8 cellular contexts compared by ENCODE assay signal in genomic region chr6:73695619-73696421, GRCh38. TPM values are rescaled to one million over a fixed set of nuclear protein-coding genes. Genes with fewer than 3 reads are reported as not detected.
DNase-seq lines count a peak whose midpoint lies in the region; ATAC-seq and TF ChIP-seq lines count a peak whose summit lies in the region.

Gene CD109 (plus strand): TSS chr6:73696203. CDS start chr6:73696216, 13 bp downstream.

- intact Hi-C loops in colonic mucosa (cut with DNase I) = no loop called here
- intact Hi-C loops in left lung (cut with DNase I) = no loop called here

- CTCF ChIA-PET in HEK293 (lab: Yijun Ruan, JAX) = interaction anchor here (1.0 to 1.6 kb wide), 4 partner anchors 9 to 31 kb away, joined by 3 to 5 read pairs (median 4); no protein-coding TSS in a partner anchor

- peak within 1 kb of the TSS; percentile 44 for H3K4me3 ChIP-seq in GM08714 (ENCODE audit: low read length)
- peak within 1 kb of the TSS; percentile 66 for H3K4me3 ChIP-seq in HEK293 (ENCODE audit: low read depth, low read length)
- peak within 1 kb of the TSS; percentile 42 for H3K4me3 ChIP-seq in colonic mucosa
- peak within 1 kb of the TSS; percentile 42 to 55 for H3K4me3 ChIP-seq in left lung

- H3K9me3 ChIP-seq in HEK293 (ENCODE audit: control insufficient read depth, insufficient read depth, low read depth, low read length) = no peaks in the 10 kb centered on the region
- no peaks in the 10 kb centered on the region for H3K9me3 ChIP-seq in colonic mucosa
- no peaks in the 10 kb centered on the region for H3K9me3 ChIP-seq in left lung

- peak; percentile 49 for DNase-seq in MV-4-11 (lab: John Stamatoyannopoulos, UW)
- peak; percentile 50 for DNase-seq in activated CD4-positive, alpha-beta T cell treated with anti-CD3 and anti-CD28 coated beads for 1 hour
- peak; percentile 25 for DNase-seq in colonic mucosa
- DNase-seq in left lung = peak; percentile 47 to 82
- peak; percentile 75 for DNase-seq in stimulated activated CD4-positive, alpha-beta T cell treated with anti-CD3 and anti-CD28 coated beads, Interleukin-4, amount 100 ng/mL, for 24 hours
- no peak for DNase-seq in hippocampal formation (lab: John Stamatoyannopoulos, UW)

- peak within 1 kb of the TSS; percentile 74; the same call in 1 of the 2 replicates for H3K27ac ChIP-seq in HEK293 (ENCODE audit: extremely low read depth, low read depth, low read length)
- peak within 1 kb of the TSS; percentile 46 for H3K27ac ChIP-seq in colonic mucosa
- H3K27ac ChIP-seq in left lung = peak within 1 kb of the TSS; percentile 78 to 85

- POLR2A ChIA-PET in HEK293 (lab: Yijun Ruan, JAX) = no interaction called here

- peak within 1 kb of the TSS; percentile 28 to 43 for H3K9ac ChIP-seq in colonic mucosa (ENCODE audit: low read depth in 2 of 2, low read length in 2 of 2)

- ATAC-seq in left lung = peak; percentile 81

- H3K27me3 ChIP-seq in colonic mucosa (no peaks in the 10 kb centered on the region), left lung (peaks cover 0 to 27% of the 10 kb centered on the region in 2 donors)

- H3K4me1 ChIP-seq in HEK293 (ENCODE audit: control insufficient read depth, insufficient read depth, low read length) (peaks cover 8% of the 10 kb centered on the region), colonic mucosa (no peaks in the 10 kb centered on the region), left lung (peaks cover 5 to 29% of the 10 kb centered on the region in 2 donors)

- no peak for TF ChIP-seq CTCF in HEK293 (tag by site-specific recombination; IDR thresholded peaks at IDR 0.05)
- no peak for TF ChIP-seq CTCF in colonic mucosa (IDR thresholded peaks at IDR 0.05)
- TF ChIP-seq CTCF in left lung (IDR thresholded peaks at IDR 0.05) = no peak

- H3K36me3 ChIP-seq in HEK293 (ENCODE audit: control insufficient read depth in 2 of 2, insufficient read depth in 1 of 2, low read length in 2 of 2) (peaks cover 0 to 11% of the 10 kb centered on the region in 2 experiments; a peak in 1 of 3 replicates), colonic mucosa (no peaks in the 10 kb centered on the region), left lung (no peaks in the 10 kb centered on the region)

TF ChIP-seq in HEK293, 187 proteins besides CTCF, POLR2A, EP300 and RAD21 (continues in another document):
- no peak for TF ChIP-seq ZNF629 (tag by site-specific recombination; IDR thresholded peaks at IDR 0.05)
- 0 out of 2 replicates have a peak, but pooled peaks have one; percentile 41 for TF ChIP-seq ZFP69B (tag by site-specific recombination; IDR thresholded peaks at IDR 0.05)
- no peak for TF ChIP-seq ZBTB8A (tag by site-specific recombination; IDR thresholded peaks at IDR 0.05)
- TF ChIP-seq PRDM10 (tag by site-specific recombination; IDR thresholded peaks at IDR 0.05) = peak; percentile 30
- TF ChIP-seq ZNF138 (tag by site-specific recombination; IDR thresholded peaks at IDR 0.05; ENCODE audit: borderline replicate concordance) = no peak
- no peak for TF ChIP-seq BCL6B (tag by site-specific recombination; IDR thresholded peaks at IDR 0.05)
- TF ChIP-seq ZFP41 (tag by site-specific recombination; IDR thresholded peaks at IDR 0.05; ENCODE audit: borderline replicate concordance) = no peak
- 0 out of 2 replicates have a peak, but pooled peaks have one; percentile 60 for TF ChIP-seq ZSCAN4 (tag by site-specific recombination; IDR thresholded peaks at IDR 0.05)
- TF ChIP-seq ZBTB17 (tag by site-specific recombination; IDR thresholded peaks at IDR 0.05) = 0 out of 2 replicates have a peak, but pooled peaks have one; percentile 13
- TF ChIP-seq ZNF843 (tag by site-specific recombination; IDR thresholded peaks at IDR 0.05) = no peak
- TF ChIP-seq ZXDB (tag by site-specific recombination; IDR thresholded peaks at IDR 0.05) = no peak
- TF ChIP-seq ZNF624 (tag by site-specific recombination; IDR thresholded peaks at IDR 0.05) = no peak
- no peak for TF ChIP-seq ZNF544 (tag by site-specific recombination; IDR thresholded peaks at IDR 0.05)
- no peak for TF ChIP-seq ZNF426 (tag by site-specific recombination; IDR thresholded peaks at IDR 0.05)
- TF ChIP-seq ZNF202 (tag by site-specific recombination; IDR thresholded peaks at IDR 0.05; ENCODE audit: borderline replicate concordance) = no peak
- no peak for TF ChIP-seq ZNF214 (tag by site-specific recombination; IDR thresholded peaks at IDR 0.05; ENCODE audit: borderline replicate concordance)
- TF ChIP-seq ZNF692 (tag by site-specific recombination; IDR thresholded peaks at IDR 0.05) = peak; percentile 76
- TF ChIP-seq RBAK (tag by site-specific recombination; IDR thresholded peaks at IDR 0.05) = no peak
- TF ChIP-seq ZNF23 (tag by site-specific recombination; IDR thresholded peaks at IDR 0.05; ENCODE audit: borderline replicate concordance) = no peak
- no peak for TF ChIP-seq KLF10 (tag by site-specific recombination; IDR thresholded peaks at IDR 0.05)
- TF ChIP-seq ZNF600 (tag by site-specific recombination; IDR thresholded peaks at IDR 0.05) = no peak
- TF ChIP-seq ZNF501 (tag by site-specific recombination; IDR thresholded peaks at IDR 0.05) = no peak
- TF ChIP-seq GLI2 (tag by site-specific recombination; IDR thresholded peaks at IDR 0.05; ENCODE audit: borderline replicate concordance, low read depth) = no peak
- TF ChIP-seq ZNF777 (tag by site-specific recombination; IDR thresholded peaks at IDR 0.05; ENCODE audit: borderline replicate concordance) = no peak
- peak; percentile 29 for TF ChIP-seq KLF1 (tag by site-specific recombination; IDR thresholded peaks at IDR 0.05)
- no peak for TF ChIP-seq PRDM1 (tag by site-specific recombination; IDR thresholded peaks at IDR 0.05)
- TF ChIP-seq ZNF621 (tag by site-specific recombination; IDR thresholded peaks at IDR 0.05) = no peak
- TF ChIP-seq KLF16 (tag by site-specific recombination; IDR thresholded peaks at IDR 0.05) = no peak

RNA-seq across cellular contexts. Expression of gene CD109, which starts in this region (rescaled TPM):
- 1 to 10 TPM; 1.1 to 4.5 TPM for total RNA-seq in colonic mucosa
- 10 to 100 TPM; 13.8 to 17.7 TPM for total RNA-seq in left lung

Comparison
In these comparisons a context has a peak if more than half of its experiments do, and no peak if none do; other contexts are left out.
1. DNase-seq: peak in MV-4-11 (single experiment), activated CD4-positive, alpha-beta T cell treated with anti-CD3 and anti-CD28 coated beads for 1 hour (single experiment), colonic mucosa (single experiment), left lung (2 of 2) and stimulated activated CD4-positive, alpha-beta T cell treated with anti-CD3 and anti-CD28 coated beads, Interleukin-4, amount 100 ng/mL, for 24 hours (single experiment); none in hippocampal formation (0 of 2).
2. Peak in every context shown above with its lines, with median percentiles within 50 percentile points of each other: H3K4me3 ChIP-seq and H3K27ac ChIP-seq.